ENCODE assay signal across 14 cellular contexts in the genomic region with DNA sequence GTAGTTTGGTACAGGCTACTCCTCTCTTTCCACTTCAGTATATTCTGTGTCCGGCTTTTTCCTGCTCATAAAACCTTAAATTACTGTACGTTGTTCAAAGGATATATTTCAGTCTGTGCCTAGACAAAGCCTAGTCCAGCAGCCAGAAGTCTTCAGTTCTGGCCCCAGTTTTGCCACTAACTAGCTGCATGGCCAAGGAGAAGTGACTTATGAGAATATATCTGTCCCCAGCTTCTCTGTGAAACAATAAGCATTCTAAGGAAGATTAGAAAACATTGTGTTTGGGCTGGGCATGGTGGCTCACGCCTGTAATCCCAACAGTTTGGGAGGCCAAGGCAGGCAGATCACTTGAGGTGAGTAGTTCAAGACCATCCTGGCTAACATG.
DNase-seq lines count a peak whose midpoint lies in the region; ATAC-seq lines count a peak whose summit lies in the region.
"Had no signal": no experiment of that assay in that cellular context is flagged by ENCODE, and none has a peak within 500 bp of the region (broad histone marks: within the 10 kb centered on the region; RNA-seq: fewer than 3 reads in every experiment).

No MANE protein-coding gene starts in this region.

- H3K27me3 ChIP-seq in adipocyte (replicated peaks; ENCODE audit: control insufficient read depth, insufficient read depth, low read length): no peaks in the 10 kb centered on the region
- no peaks in the 10 kb centered on the region for H3K27me3 ChIP-seq in skeletal muscle satellite cell (ENCODE audit: control insufficient read depth, insufficient read depth, low read length)

- H3K9ac ChIP-seq in adipocyte (ENCODE audit: low read length) (peak overlapping the region; percentile 50), skeletal muscle satellite cell (ENCODE audit: low read depth, low read length) (peak overlapping the region; percentile 1)

- H3K4me2 ChIP-seq in skeletal muscle satellite cell (ENCODE audit: low read length): peak overlapping the region; percentile 24

- H3K36me3 ChIP-seq in adipocyte (ENCODE audit: control insufficient read depth, insufficient read depth, low read length, severe bottlenecking) (no peaks in the 10 kb centered on the region), skeletal muscle satellite cell (ENCODE audit: insufficient read depth, low read length) (no peaks in the 10 kb centered on the region)

- ATAC-seq in GM19025 (IDR thresholded peaks at IDR 0.05; ENCODE audit: low read depth, unreplicated experiment) (peak; percentile 35), HG02870 (IDR thresholded peaks at IDR 0.05; ENCODE audit: unreplicated experiment) (peak; percentile 36)

- H3K4me1 ChIP-seq in adipocyte (ENCODE audit: control insufficient read depth, insufficient read depth, low read length) (peaks cover 29% of the 10 kb centered on the region), skeletal muscle satellite cell (ENCODE audit: control insufficient read depth, insufficient read depth, low read length) (peaks cover 21% of the 10 kb centered on the region)

- H3K9me3 ChIP-seq in adipocyte (ENCODE audit: control insufficient read depth, low read length) (no peaks in the 10 kb centered on the region), skeletal muscle satellite cell (replicated peaks; ENCODE audit: low read length) (no peaks in the 10 kb centered on the region)

- H3K4me3 ChIP-seq in adipocyte (ENCODE audit: low read length): peak overlapping the region; percentile 44
- no peak overlapping the region for H3K4me3 ChIP-seq in skeletal muscle satellite cell (ENCODE audit: low read length)

- DNase-seq in adipocyte (ENCODE audit: low read depth): no peak
- DNase-seq in stimulated activated CD4-positive, alpha-beta T cell treated with anti-CD3 and anti-CD28 coated beads, Interleukin-4, amount 100 ng/mL, for 4 hours: no peak
- no peak for DNase-seq in NCI-H69 (lab: John Stamatoyannopoulos, UW)
- no peak for DNase-seq in hypothalamus (lab: John Stamatoyannopoulos, UW)
- no peak for DNase-seq in OCI-M2 (lab: John Stamatoyannopoulos, UW; ENCODE audit: unreplicated experiment)
- DNase-seq: DMS 273 treated with DMSO at 0.1 percent for 48 hours; kidney; NCI-H1417 treated with DMSO at 0.1 percent for 48 hours; occipital lobe; stimulated activated CD4-positive, alpha-beta T cell treated with anti-CD3 and anti-CD28 coated beads, Interleukin-2, amount 100 ng/mL, for 24 hours; T-helper 9 cell had no signal
